19 cellular contexts compared by ENCODE assay signal in genomic region chr12:1197264-1198018, GRCh38.
A peak's percentile ranks its signal among the peaks of the same experiment; 100 is the strongest.
DNase-seq lines count a peak whose midpoint lies in the region; ATAC-seq and TF ChIP-seq lines count a peak whose summit lies in the region.
"Had no signal": no experiment of that assay in that cellular context is flagged by ENCODE, and none has a peak within 500 bp of the region (broad histone marks: within the 10 kb centered on the region; RNA-seq: fewer than 3 reads in every experiment).

No MANE protein-coding gene starts in this region.

- peak overlapping the region; percentile 4 for H3K4me2 ChIP-seq in mammary epithelial cell (ENCODE audit: insufficient read depth, low read depth, low read length)
- H3K4me2 ChIP-seq in SK-N-SH = no peak overlapping the region

- peaks cover 30% of the 10 kb centered on the region for H3F3A ChIP-seq in SK-N-SH (replicated peaks; ENCODE audit: insufficient read depth)

- H3K36me3 ChIP-seq in mammary epithelial cell (ENCODE audit: insufficient read depth, low read length) = no peaks in the 10 kb centered on the region
- no peaks in the 10 kb centered on the region for H3K36me3 ChIP-seq in breast epithelium
- peaks cover 2 to 20% of the 10 kb centered on the region in 2 experiments for H3K36me3 ChIP-seq in SK-N-SH (replicated peaks in 1 of 2; ENCODE audit: control insufficient read depth in 1 of 2, insufficient read depth in 2 of 2, low read length in 1 of 2)

- H3K9me3 ChIP-seq in mammary epithelial cell (replicated peaks; ENCODE audit: insufficient read depth, low read length) (peaks cover 5% of the 10 kb centered on the region), breast epithelium (peaks cover 0 to 5% of the 10 kb centered on the region in 2 donors), SK-N-SH (no peaks in the 10 kb centered on the region)
- H3K9me3 ChIP-seq: ascending aorta, tibial artery had no signal

- peak; percentile 96 for DNase-seq in mammary epithelial cell
- no peak for DNase-seq in breast epithelium (ENCODE audit: low spot score in 2 of 2)
- DNase-seq in SK-N-SH = no peak
- peak; percentile 77 for DNase-seq in glomerular visceral epithelial cell (ENCODE audit: extremely low spot score)
- no peak for DNase-seq in SK-N-DZ (ENCODE audit: low spot score)
- no peak for DNase-seq in ureter (ENCODE audit: low spot score)
- DNase-seq: 8988T; activated CD4-positive, alpha-beta T cell treated with anti-CD3 and anti-CD28 coated beads for 48 hours; activated naive CD4-positive, alpha-beta T cell; CD4-positive, CD25-positive, alpha-beta regulatory T cell; heart right ventricle; NCI-H1092 treated with DMSO at 0.1 percent for 48 hours; NCI-H526; stimulated activated naive B cell treated with anti-CD40 and anti-IgM and Interleukin-4, amounts not matched to agents 10 μg/mL and 1 μg/mL and 100 μg/mL, for 72 hours; tibial artery had no signal

- H3K4me3 ChIP-seq in mammary epithelial cell (replicated peaks in 1 of 3; ENCODE audit: insufficient read depth in 1 of 3, low read depth in 2 of 3, low read length in 3 of 3) (no peak overlapping the region), breast epithelium (no peak overlapping the region), SK-N-SH (ENCODE audit: low read depth in 2 of 2, low read length in 1 of 2) (no peak overlapping the region)
- H3K4me3 ChIP-seq: ascending aorta, heart right ventricle, K562, tibial artery had no signal

- dilution Hi-C loops in mammary epithelial cell (cut with HindIII; ENCODE audit: low sequenced_read_pairs) = no loop called here

- no peaks in the 10 kb centered on the region for H4K20me1 ChIP-seq in mammary epithelial cell (ENCODE audit: insufficient read depth, low read length)
- H4K20me1 ChIP-seq in SK-N-SH (ENCODE audit: insufficient read depth) = no peaks in the 10 kb centered on the region

- TF ChIP-seq POLR2A in breast epithelium (IDR thresholded peaks at IDR 0.05) = no peak

- BruUV-seq in mammary epithelial cell (replicated peaks; lab: Mats Ljungman, UMichigan) = no TSS peak

- H3K79me2 ChIP-seq in mammary epithelial cell (ENCODE audit: insufficient read depth, low read length) = no peaks in the 10 kb centered on the region
- H3K79me2 ChIP-seq in SK-N-SH (ENCODE audit: insufficient read depth) = peaks cover 4% of the 10 kb centered on the region; the same call in 1 of the 2 replicates

- H3K9ac ChIP-seq in mammary epithelial cell (ENCODE audit: insufficient read depth, low read length) = peak overlapping the region; percentile 23
- no peak overlapping the region for H3K9ac ChIP-seq in SK-N-SH

- 84% methylated on average over 3 of the region's 3 CpGs for WGBS in mammary epithelial cell (ENCODE audit: low coverage, missing lambda C conversion rate)
- 73% methylated on average over 3 of the region's 3 CpGs for WGBS in SK-N-SH (ENCODE audit: low lambda C conversion rate)

- no peaks in the 10 kb centered on the region for H3K27me3 ChIP-seq in mammary epithelial cell (ENCODE audit: insufficient read depth, low read length)
- H3K27me3 ChIP-seq in breast epithelium = no peaks in the 10 kb centered on the region
- no peaks in the 10 kb centered on the region for H3K27me3 ChIP-seq in SK-N-SH (ENCODE audit: insufficient read depth)
- H3K27me3 ChIP-seq: ascending aorta, heart right ventricle, tibial artery had no signal

- POLR2A ChIA-PET in SK-N-SH (lab: Yijun Ruan, JAX) = interaction anchor here (0.6 kb wide), 1 partner anchor 62 kb away, joined by 4 read pairs; no protein-coding TSS in a partner anchor

- no peaks in the 10 kb centered on the region for H3K9me2 ChIP-seq in SK-N-SH

- in situ Hi-C loops in mammary epithelial cell (cut with MboI; ENCODE audit: low sequenced_read_pairs in 2 of 2) = no loop called here

- H3K4me1 ChIP-seq in mammary epithelial cell (ENCODE audit: insufficient read depth, low read length) (peaks cover 27% of the 10 kb centered on the region), breast epithelium (no peaks in the 10 kb centered on the region), SK-N-SH (ENCODE audit: control insufficient read depth in 1 of 2, insufficient read depth in 2 of 2, low read depth in 1 of 2, low read length in 1 of 2) (peaks cover 2 to 4% of the 10 kb centered on the region in 2 experiments; a peak in 3 of 4 replicates)
- H3K4me1 ChIP-seq: ascending aorta, tibial artery had no signal

- CTCF ChIA-PET in mammary epithelial cell (lab: Charles Lee; ENCODE audit: low non-redundant PET) = interaction anchor here (0.6 kb wide), 2 partner anchors 11 to 279 kb away, joined by 4 to 7 read pairs; no protein-coding TSS in a partner anchor
- CTCF ChIA-PET in SK-N-SH (lab: Yijun Ruan, JAX) = interaction anchor here (0.7 kb wide), 1 partner anchor 11 kb away, joined by 3 read pairs; no protein-coding TSS in a partner anchor

- ATAC-seq in HG03354 (IDR thresholded peaks at IDR 0.05; ENCODE audit: poor library complexity, severe bottlenecking, unreplicated experiment) = no peak
- ATAC-seq in HG02588 (IDR thresholded peaks at IDR 0.05; ENCODE audit: unreplicated experiment) = no peak
- ATAC-seq: heart right ventricle; K562; stimulated activated naive B cell treated with anti-CD40 and anti-IgM and Interleukin-4, amounts not matched to agents 10 μg/mL and 1 μg/mL and 100 μg/mL, for 72 hours had no signal

- intact Hi-C loops in mammary epithelial cell (cut with micrococcal nuclease) (loop anchor here (5.0 to 10.0 kb wide), 3 partner anchors 80 to 387 kb away; no protein-coding TSS in a partner anchor), breast epithelium (cut with DNase I; ENCODE audit: low total_unique reads) (no loop called here)

- no peak for TF ChIP-seq RAD21 in SK-N-SH (IDR thresholded peaks at IDR 0.05; ENCODE audit: low read length)

- H2AFZ ChIP-seq in mammary epithelial cell (ENCODE audit: low read depth, low read length) (no peak overlapping the region), SK-N-SH (ENCODE audit: low read depth) (no peak overlapping the region)

- H3K27ac ChIP-seq in mammary epithelial cell (ENCODE audit: insufficient read depth, low read depth, low read length) = peak overlapping the region; percentile 82
- no peak overlapping the region for H3K27ac ChIP-seq in breast epithelium
- H3K27ac ChIP-seq in SK-N-SH (ENCODE audit: low read depth in 2 of 2, low read length in 1 of 2) = peak overlapping the region in 1 of 2 experiments; percentile 47; a peak in 2 of 4 replicates
- H3K27ac ChIP-seq: ascending aorta, heart right ventricle, tibial artery had no signal

- no peak for TF ChIP-seq CTCF in mammary epithelial cell (conservative IDR thresholded peaks at IDR 0.05 in 1 of 2, IDR thresholded peaks at IDR 0.05 in 1 of 2; ENCODE audit: extremely low read depth in 1 of 2, insufficient read depth in 1 of 2, low read depth in 1 of 2, low read length in 2 of 2)
- TF ChIP-seq CTCF in breast epithelium (IDR thresholded peaks at IDR 0.05) = no peak
- no peak for TF ChIP-seq CTCF in SK-N-SH (IDR thresholded peaks at IDR 0.05)

- no peak for TF ChIP-seq EP300 in SK-N-SH (IDR thresholded peaks at IDR 0.05; ENCODE audit: borderline replicate concordance in 1 of 2, low read depth in 1 of 2, low read length in 1 of 2)

TF ChIP-seq in SK-N-SH, 30 proteins besides CTCF, POLR2A, EP300 and RAD21:
- TF ChIP-seq FOSL2 (IDR thresholded peaks at IDR 0.05; ENCODE audit: borderline replicate concordance, low read depth) = no peak
- TF ChIP-seq NRF1 (IDR thresholded peaks at IDR 0.05; ENCODE audit: low read depth, low read length) = no peak
- TF ChIP-seq JUND (IDR thresholded peaks at IDR 0.05) = 0 out of 2 replicates have a peak, but pooled peaks have one; percentile 31
- no peak for TF ChIP-seq ZBTB33 (IDR thresholded peaks at IDR 0.05; ENCODE audit: borderline replicate concordance, low read depth)
- 0 out of 2 replicates have a peak, but pooled peaks have one; percentile 9 for TF ChIP-seq PBX3 (IDR thresholded peaks at IDR 0.05)
- peak; percentile 24; the same call in 1 of the 2 replicates for TF ChIP-seq TCF12 (IDR thresholded peaks at IDR 0.05)
- 0 out of 2 replicates have a peak, but pooled peaks have one; percentile 10 for TF ChIP-seq TEAD4 (IDR thresholded peaks at IDR 0.05; ENCODE audit: borderline replicate concordance, insufficient read depth)

Comparison
In these comparisons a context has a peak if more than half of its experiments do, and no peak if none do; other contexts are left out.
1. DNase-seq: peak in mammary epithelial cell (single experiment) and glomerular visceral epithelial cell (single experiment); none in breast epithelium (0 of 2), SK-N-SH (single experiment), SK-N-DZ (single experiment) and ureter (single experiment).